In genomic region chr4:7872264-7872771, GRCh38 we compare ENCODE assay signal across 1 cellular context.
A peak's percentile ranks its signal among the peaks of the same experiment; 100 is the strongest.
TF ChIP-seq lines count a peak whose summit lies in the region.

No MANE protein-coding gene starts in this region.

TF ChIP-seq in HEK293, 187 proteins besides CTCF, POLR2A, EP300 and RAD21 (continued from another document):
- TF ChIP-seq ZNF629 (tag by site-specific recombination; IDR thresholded peaks at IDR 0.05) (peak; percentile 55; the same call in 1 of the 2 replicates), ZNF16 (tag by site-specific recombination; IDR thresholded peaks at IDR 0.05; ENCODE audit: low read depth) (no peak), MZF1 (tag by site-specific recombination; IDR thresholded peaks at IDR 0.05; ENCODE audit: borderline replicate concordance) (no peak), ZBTB48 (tag by site-specific recombination; IDR thresholded peaks at IDR 0.05) (no peak), ZNF521 (tag by site-specific recombination; IDR thresholded peaks at IDR 0.05) (no peak), RBAK (tag by site-specific recombination; IDR thresholded peaks at IDR 0.05) (no peak), ZBTB21 (tag by site-specific recombination; IDR thresholded peaks at IDR 0.05) (no peak)
- TF ChIP-seq, protein P1, sequence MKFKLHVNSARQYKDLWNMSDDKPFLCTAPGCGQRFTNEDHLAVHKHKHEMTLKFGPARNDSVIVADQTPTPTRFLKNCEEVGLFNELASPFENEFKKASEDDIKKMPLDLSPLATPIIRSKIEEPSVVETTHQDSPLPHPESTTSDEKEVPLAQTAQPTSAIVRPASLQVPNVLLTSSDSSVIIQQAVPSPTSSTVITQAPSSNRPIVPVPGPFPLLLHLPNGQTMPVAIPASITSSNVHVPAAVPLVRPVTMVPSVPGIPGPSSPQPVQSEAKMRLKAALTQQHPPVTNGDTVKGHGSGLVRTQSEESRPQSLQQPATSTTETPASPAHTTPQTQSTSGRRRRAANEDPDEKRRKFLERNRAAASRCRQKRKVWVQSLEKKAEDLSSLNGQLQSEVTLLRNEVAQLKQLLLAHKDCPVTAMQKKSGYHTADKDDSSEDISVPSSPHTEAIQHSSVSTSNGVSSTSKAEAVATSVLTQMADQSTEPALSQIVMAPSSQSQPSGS (tag by site-specific recombination; IDR thresholded peaks at IDR 0.05; ENCODE audit: low read depth), result peak; percentile 82
- TF ChIP-seq, protein P2, sequence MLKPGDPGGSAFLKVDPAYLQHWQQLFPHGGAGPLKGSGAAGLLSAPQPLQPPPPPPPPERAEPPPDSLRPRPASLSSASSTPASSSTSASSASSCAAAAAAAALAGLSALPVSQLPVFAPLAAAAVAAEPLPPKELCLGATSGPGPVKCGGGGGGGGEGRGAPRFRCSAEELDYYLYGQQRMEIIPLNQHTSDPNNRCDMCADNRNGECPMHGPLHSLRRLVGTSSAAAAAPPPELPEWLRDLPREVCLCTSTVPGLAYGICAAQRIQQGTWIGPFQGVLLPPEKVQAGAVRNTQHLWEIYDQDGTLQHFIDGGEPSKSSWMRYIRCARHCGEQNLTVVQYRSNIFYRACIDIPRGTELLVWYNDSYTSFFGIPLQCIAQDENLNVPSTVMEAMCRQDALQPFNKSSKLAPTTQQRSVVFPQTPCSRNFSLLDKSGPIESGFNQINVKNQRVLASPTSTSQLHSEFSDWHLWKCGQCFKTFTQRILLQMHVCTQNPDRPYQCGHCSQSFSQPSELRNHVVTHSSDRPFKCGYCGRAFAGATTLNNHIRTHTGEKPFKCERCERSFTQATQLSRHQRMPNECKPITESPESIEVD (tag by site-specific recombination; IDR thresholded peaks at IDR 0.05), result 0 out of 2 replicates have a peak, but pooled peaks have one; percentile 17
- TF ChIP-seq, protein P3, sequence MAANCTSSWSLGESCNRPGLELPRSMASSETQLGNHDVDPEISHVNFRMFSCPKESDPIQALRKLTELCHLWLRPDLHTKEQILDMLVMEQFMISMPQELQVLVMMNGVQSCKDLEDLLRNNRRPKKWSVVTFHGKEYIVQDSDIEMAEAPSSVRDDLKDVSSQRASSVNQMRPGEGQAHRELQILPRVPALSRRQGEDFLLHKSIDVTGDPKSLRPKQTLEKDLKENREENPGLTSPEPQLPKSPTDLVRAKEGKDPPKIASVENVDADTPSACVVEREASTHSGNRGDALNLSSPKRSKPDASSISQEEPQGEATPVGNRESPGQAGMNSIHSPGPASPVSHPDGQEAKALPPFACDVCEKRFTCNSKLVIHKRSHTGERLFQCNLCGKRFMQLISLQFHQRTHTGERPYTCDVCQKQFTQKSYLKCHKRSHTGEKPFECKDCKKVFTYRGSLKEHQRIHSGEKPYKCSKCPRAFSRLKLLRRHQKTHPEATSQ (tag by site-specific recombination; IDR thresholded peaks at IDR 0.05), result no peak
